ENCODE assay signal across 1 cellular context in the genomic region with DNA sequence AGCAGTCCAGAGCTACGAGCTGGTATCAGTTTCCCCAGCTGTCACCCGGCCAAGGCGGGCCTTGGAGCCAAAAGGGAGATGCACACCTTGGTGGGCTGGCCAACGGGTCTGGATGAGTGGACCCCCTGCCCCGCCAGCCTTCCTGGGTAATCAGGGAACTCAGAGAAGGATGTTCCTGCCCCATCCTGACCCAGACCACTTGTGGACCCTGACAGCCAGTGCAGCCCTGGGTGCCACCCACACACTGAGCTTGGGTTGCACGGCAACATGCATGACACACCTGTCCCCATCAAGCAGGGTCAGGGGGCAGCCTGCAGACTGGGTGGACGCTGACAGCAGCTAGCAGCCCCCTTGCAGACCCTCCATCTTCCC.
TF ChIP-seq lines count a peak whose summit lies in the region.

No MANE protein-coding gene starts in this region.

TF ChIP-seq in GM23338, 12 proteins besides CTCF, POLR2A, EP300 and RAD21 (continued from another document):
- TF ChIP-seq, protein P1, sequence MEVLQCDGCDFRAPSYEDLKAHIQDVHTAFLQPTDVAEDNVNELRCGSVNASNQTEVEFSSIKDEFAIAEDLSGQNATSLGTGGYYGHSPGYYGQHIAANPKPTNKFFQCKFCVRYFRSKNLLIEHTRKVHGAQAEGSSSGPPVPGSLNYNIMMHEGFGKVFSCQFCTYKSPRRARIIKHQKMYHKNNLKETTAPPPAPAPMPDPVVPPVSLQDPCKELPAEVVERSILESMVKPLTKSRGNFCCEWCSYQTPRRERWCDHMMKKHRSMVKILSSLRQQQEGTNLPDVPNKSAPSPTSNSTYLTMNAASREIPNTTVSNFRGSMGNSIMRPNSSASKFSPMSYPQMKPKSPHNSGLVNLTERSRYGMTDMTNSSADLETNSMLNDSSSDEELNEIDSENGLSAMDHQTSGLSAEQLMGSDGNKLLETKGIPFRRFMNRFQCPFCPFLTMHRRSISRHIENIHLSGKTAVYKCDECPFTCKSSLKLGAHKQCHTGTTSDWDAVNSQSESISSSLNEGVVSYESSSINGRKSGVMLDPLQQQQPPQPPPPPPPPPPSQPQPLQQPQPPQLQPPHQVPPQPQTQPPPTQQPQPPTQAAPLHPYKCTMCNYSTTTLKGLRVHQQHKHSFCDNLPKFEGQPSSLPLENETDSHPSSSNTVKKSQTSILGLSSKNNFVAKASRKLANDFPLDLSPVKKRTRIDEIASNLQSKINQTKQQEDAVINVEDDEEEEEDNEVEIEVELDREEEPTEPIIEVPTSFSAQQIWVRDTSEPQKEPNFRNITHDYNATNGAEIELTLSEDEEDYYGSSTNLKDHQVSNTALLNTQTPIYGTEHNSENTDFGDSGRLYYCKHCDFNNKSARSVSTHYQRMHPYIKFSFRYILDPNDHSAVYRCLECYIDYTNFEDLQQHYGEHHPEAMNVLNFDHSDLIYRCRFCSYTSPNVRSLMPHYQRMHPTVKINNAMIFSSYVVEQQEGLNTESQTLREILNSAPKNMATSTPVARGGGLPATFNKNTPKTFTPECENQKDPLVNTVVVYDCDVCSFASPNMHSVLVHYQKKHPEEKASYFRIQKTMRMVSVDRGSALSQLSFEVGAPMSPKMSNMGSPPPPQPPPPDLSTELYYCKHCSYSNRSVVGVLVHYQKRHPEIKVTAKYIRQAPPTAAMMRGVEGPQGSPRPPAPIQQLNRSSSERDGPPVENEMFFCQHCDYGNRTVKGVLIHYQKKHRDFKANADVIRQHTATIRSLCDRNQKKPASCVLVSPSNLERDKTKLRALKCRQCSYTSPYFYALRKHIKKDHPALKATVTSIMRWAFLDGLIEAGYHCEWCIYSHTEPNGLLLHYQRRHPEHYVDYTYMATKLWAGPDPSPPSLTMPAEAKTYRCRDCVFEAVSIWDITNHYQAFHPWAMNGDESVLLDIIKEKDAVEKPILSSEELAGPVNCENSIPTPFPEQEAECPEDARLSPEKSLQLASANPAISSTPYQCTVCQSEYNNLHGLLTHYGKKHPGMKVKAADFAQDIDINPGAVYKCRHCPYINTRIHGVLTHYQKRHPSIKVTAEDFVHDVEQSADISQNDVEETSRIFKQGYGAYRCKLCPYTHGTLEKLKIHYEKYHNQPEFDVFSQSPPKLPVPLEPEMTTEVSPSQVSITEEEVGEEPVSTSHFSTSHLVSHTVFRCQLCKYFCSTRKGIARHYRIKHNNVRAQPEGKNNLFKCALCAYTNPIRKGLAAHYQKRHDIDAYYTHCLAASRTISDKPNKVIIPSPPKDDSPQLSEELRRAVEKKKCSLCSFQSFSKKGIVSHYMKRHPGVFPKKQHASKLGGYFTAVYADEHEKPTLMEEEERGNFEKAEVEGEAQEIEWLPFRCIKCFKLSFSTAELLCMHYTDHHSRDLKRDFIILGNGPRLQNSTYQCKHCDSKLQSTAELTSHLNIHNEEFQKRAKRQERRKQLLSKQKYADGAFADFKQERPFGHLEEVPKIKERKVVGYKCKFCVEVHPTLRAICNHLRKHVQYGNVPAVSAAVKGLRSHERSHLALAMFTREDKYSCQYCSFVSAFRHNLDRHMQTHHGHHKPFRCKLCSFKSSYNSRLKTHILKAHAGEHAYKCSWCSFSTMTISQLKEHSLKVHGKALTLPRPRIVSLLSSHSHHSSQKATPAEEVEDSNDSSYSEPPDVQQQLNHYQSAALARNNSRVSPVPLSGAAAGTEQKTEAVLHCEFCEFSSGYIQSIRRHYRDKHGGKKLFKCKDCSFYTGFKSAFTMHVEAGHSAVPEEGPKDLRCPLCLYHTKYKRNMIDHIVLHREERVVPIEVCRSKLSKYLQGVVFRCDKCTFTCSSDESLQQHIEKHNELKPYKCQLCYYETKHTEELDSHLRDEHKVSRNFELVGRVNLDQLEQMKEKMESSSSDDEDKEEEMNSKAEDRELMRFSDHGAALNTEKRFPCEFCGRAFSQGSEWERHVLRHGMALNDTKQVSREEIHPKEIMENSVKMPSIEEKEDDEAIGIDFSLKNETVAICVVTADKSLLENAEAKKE (CRISPR knock-in tag; IDR thresholded peaks at IDR 0.05): no peak
- TF ChIP-seq ETS1 (IDR thresholded peaks at IDR 0.05) (no peak), EZH2 (IDR thresholded peaks at IDR 0.05; ENCODE audit: low read depth, unreplicated experiment) (no peak), POLR2AphosphoS5 (IDR thresholded peaks at IDR 0.05; ENCODE audit: low read depth) (no peak), CREB1 (CRISPR knock-in tag; IDR thresholded peaks at IDR 0.05; ENCODE audit: low read depth) (no peak), STAT1 (IDR thresholded peaks at IDR 0.05; ENCODE audit: unreplicated experiment) (no peak), ZNF331 (CRISPR knock-in tag; IDR thresholded peaks at IDR 0.05; ENCODE audit: low read depth) (no peak), EZH2phosphoT487 (IDR thresholded peaks at IDR 0.05; ENCODE audit: unreplicated experiment) (no peak), JUNB (IDR thresholded peaks at IDR 0.05; ENCODE audit: unreplicated experiment) (no peak), NANOG (IDR thresholded peaks at IDR 0.05; ENCODE audit: borderline replicate concordance) (no peak)
- TF ChIP-seq, protein P2, sequence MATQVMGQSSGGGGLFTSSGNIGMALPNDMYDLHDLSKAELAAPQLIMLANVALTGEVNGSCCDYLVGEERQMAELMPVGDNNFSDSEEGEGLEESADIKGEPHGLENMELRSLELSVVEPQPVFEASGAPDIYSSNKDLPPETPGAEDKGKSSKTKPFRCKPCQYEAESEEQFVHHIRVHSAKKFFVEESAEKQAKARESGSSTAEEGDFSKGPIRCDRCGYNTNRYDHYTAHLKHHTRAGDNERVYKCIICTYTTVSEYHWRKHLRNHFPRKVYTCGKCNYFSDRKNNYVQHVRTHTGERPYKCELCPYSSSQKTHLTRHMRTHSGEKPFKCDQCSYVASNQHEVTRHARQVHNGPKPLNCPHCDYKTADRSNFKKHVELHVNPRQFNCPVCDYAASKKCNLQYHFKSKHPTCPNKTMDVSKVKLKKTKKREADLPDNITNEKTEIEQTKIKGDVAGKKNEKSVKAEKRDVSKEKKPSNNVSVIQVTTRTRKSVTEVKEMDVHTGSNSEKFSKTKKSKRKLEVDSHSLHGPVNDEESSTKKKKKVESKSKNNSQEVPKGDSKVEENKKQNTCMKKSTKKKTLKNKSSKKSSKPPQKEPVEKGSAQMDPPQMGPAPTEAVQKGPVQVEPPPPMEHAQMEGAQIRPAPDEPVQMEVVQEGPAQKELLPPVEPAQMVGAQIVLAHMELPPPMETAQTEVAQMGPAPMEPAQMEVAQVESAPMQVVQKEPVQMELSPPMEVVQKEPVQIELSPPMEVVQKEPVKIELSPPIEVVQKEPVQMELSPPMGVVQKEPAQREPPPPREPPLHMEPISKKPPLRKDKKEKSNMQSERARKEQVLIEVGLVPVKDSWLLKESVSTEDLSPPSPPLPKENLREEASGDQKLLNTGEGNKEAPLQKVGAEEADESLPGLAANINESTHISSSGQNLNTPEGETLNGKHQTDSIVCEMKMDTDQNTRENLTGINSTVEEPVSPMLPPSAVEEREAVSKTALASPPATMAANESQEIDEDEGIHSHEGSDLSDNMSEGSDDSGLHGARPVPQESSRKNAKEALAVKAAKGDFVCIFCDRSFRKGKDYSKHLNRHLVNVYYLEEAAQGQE (IDR thresholded peaks at IDR 0.05; ENCODE audit: unreplicated experiment): no peak
